ENCODE assay signal across 12 cellular contexts in genomic region chr2:25257931-25258771, GRCh38.
DNase-seq lines count a peak whose midpoint lies in the region; ATAC-seq and TF ChIP-seq lines count a peak whose summit lies in the region.
"Had no signal": no experiment of that assay in that cellular context is flagged by ENCODE, and none has a peak within 500 bp of the region (broad histone marks: within the 10 kb centered on the region; RNA-seq: fewer than 3 reads in every experiment).

No MANE protein-coding gene starts in this region.

- TF ChIP-seq CTCF in left ventricle myocardium inferior (IDR thresholded peaks at IDR 0.05; ENCODE audit: borderline replicate concordance) (no peak), right atrium auricular region (IDR thresholded peaks at IDR 0.05) (no peak), mesothelial cell of epicardium (IDR thresholded peaks at IDR 0.05; ENCODE audit: unreplicated experiment) (no peak), Calu3 (IDR thresholded peaks at IDR 0.05; ENCODE audit: unreplicated experiment) (no peak)

- DNase-seq in left ventricle myocardium inferior: no peak
- DNase-seq in right atrium auricular region (ENCODE audit: low spot score): no peak
- DNase-seq in activated naive CD8-positive, alpha-beta T cell treated with anti-CD3 and anti-CD28 coated beads, Interleukin-2, amount 50 U/mL, for 24 hours: no peak
- no peak for DNase-seq in mesothelial cell of epicardium (ENCODE audit: low spot score in 2 of 2, unreplicated experiment in 2 of 2)
- no peak for DNase-seq in ACHN
- no peak for DNase-seq in Calu3
- no peak for DNase-seq in SKM-1 treated with dmso at 0.1 percent for 144 hours (lab: John Stamatoyannopoulos, UW; ENCODE audit: unreplicated experiment)
- no peak for DNase-seq in AG20443 (ENCODE audit: low spot score)
- DNase-seq: Kasumi-1, natural killer cell, NCI-H2081 treated with DMSO at 0.1 percent for 48 hours had no signal

- H3K4me1 Mint-ChIP-seq in activated naive CD8-positive, alpha-beta T cell treated with anti-CD3 and anti-CD28 coated beads, Interleukin-2, amount 50 U/mL, for 24 hours: peaks cover 19% of the 10 kb centered on the region
- H3K4me1 Mint-ChIP-seq in mesothelial cell of epicardium: peaks cover 27% of the 10 kb centered on the region
- no peaks in the 10 kb centered on the region for H3K4me1 Mint-ChIP-seq in Calu3 (ENCODE audit: low read depth, unreplicated experiment)

- peak; percentile 16 for ATAC-seq in activated naive CD8-positive, alpha-beta T cell treated with anti-CD3 and anti-CD28 coated beads, Interleukin-2, amount 50 U/mL, for 24 hours
- ATAC-seq: natural killer cell had no signal

- H3K27me3 Mint-ChIP-seq in activated naive CD8-positive, alpha-beta T cell treated with anti-CD3 and anti-CD28 coated beads, Interleukin-2, amount 50 U/mL, for 24 hours: no peaks in the 10 kb centered on the region
- H3K27me3 Mint-ChIP-seq in mesothelial cell of epicardium (ENCODE audit: low read depth) (no peaks in the 10 kb centered on the region), Calu3 (ENCODE audit: unreplicated experiment) (no peaks in the 10 kb centered on the region)

- H3K36me3 Mint-ChIP-seq in activated naive CD8-positive, alpha-beta T cell treated with anti-CD3 and anti-CD28 coated beads, Interleukin-2, amount 50 U/mL, for 24 hours (ENCODE audit: low read depth): peaks cover 38% of the 10 kb centered on the region
- peaks cover 29% of the 10 kb centered on the region for H3K36me3 Mint-ChIP-seq in mesothelial cell of epicardium
- no peaks in the 10 kb centered on the region for H3K36me3 Mint-ChIP-seq in Calu3 (ENCODE audit: insufficient read depth, unreplicated experiment)
- H3K36me3 Mint-ChIP-seq: natural killer cell had no signal

- H3K27ac Mint-ChIP-seq in activated naive CD8-positive, alpha-beta T cell treated with anti-CD3 and anti-CD28 coated beads, Interleukin-2, amount 50 U/mL, for 24 hours: no peak overlapping the region
- H3K27ac Mint-ChIP-seq in mesothelial cell of epicardium (peak overlapping the region; percentile 23), Calu3 (ENCODE audit: unreplicated experiment) (no peak overlapping the region)
- H3K27ac Mint-ChIP-seq: natural killer cell had no signal

- no peaks in the 10 kb centered on the region for H3K9me3 Mint-ChIP-seq in activated naive CD8-positive, alpha-beta T cell treated with anti-CD3 and anti-CD28 coated beads, Interleukin-2, amount 50 U/mL, for 24 hours
- H3K9me3 Mint-ChIP-seq in mesothelial cell of epicardium (no peaks in the 10 kb centered on the region), Calu3 (ENCODE audit: low read depth, unreplicated experiment) (no peaks in the 10 kb centered on the region)
- H3K9me3 Mint-ChIP-seq: natural killer cell had no signal

- H3K27me3 ChIP-seq in left ventricle myocardium inferior (ENCODE audit: low read depth) (no peaks in the 10 kb centered on the region), right atrium auricular region (no peaks in the 10 kb centered on the region)

- peaks cover 17% of the 10 kb centered on the region for H3K4me1 ChIP-seq in left ventricle myocardium inferior
- H3K4me1 ChIP-seq in right atrium auricular region: peaks cover 0 to 23% of the 10 kb centered on the region in 2 donors

- no peak overlapping the region for H3K4me3 Mint-ChIP-seq in activated naive CD8-positive, alpha-beta T cell treated with anti-CD3 and anti-CD28 coated beads, Interleukin-2, amount 50 U/mL, for 24 hours
- H3K4me3 Mint-ChIP-seq in mesothelial cell of epicardium: no peak overlapping the region
- H3K4me3 Mint-ChIP-seq in Calu3 (ENCODE audit: low read depth, unreplicated experiment): no peak overlapping the region
- H3K4me3 Mint-ChIP-seq: natural killer cell had no signal

- no TSS peak for BruUV-seq in Calu3 (replicated peaks; lab: Mats Ljungman, UMichigan)

- intact Hi-C loops in left ventricle myocardium inferior (cut with micrococcal nuclease): no loop called here
- intact Hi-C loops in Calu3 (cut with micrococcal nuclease; ENCODE audit: unreplicated experiment): no loop called here

- H3K9me3 ChIP-seq in left ventricle myocardium inferior (replicated peaks) (no peaks in the 10 kb centered on the region), right atrium auricular region (no peaks in the 10 kb centered on the region)

- in situ Hi-C loops in ACHN (cut with HindIII; ENCODE audit: low pct_ligation_motif_present, low pct_unique_long_range_greater_than_20kb, low sequenced_read_pairs): no loop called here

- CTCF ChIA-PET in Calu3 (lab: Charles Lee): interaction anchor here (0.5 kb wide), 1 partner anchor 613 kb away, joined by 3 read pairs; no protein-coding TSS in a partner anchor

- H3K36me3 ChIP-seq in left ventricle myocardium inferior: peaks cover 22% of the 10 kb centered on the region
- peaks cover 20% of the 10 kb centered on the region for H3K36me3 ChIP-seq in right atrium auricular region

- H3K27ac ChIP-seq in left ventricle myocardium inferior (replicated peaks): peak overlapping the region; percentile 40
- H3K27ac ChIP-seq in right atrium auricular region: peak overlapping the region in 1 of 2 donors; percentile 62
- H3K27ac ChIP-seq: RWPE1 had no signal

- H3K4me3 ChIP-seq in left ventricle myocardium inferior (no peak overlapping the region), right atrium auricular region (no peak overlapping the region)
